ENCODE assay signal across 22 cellular contexts in genomic region chr19:53894736-53895135, GRCh38. TPM values are rescaled to one million over a fixed set of nuclear protein-coding genes. Genes with fewer than 3 reads are reported as not detected.
A peak's percentile ranks its signal among the peaks of the same experiment; 100 is the strongest.
DNase-seq lines count a peak whose midpoint lies in the region; ATAC-seq, FAIRE-seq and TF ChIP-seq lines count a peak whose summit lies in the region.
"Had no signal": no experiment of that assay in that cellular context is flagged by ENCODE, and none has a peak within 500 bp of the region (broad histone marks: within the 10 kb centered on the region; RNA-seq: fewer than 3 reads in every experiment).

No MANE protein-coding gene starts in this region.

- TF ChIP-seq CTCF in MCF 10A (IDR thresholded peaks at IDR 0.05; ENCODE audit: unreplicated experiment) (no peak), breast epithelium (IDR thresholded peaks at IDR 0.05) (no peak), RWPE2 (IDR thresholded peaks at IDR 0.05; ENCODE audit: poor library complexity, severe bottlenecking) (no peak), glutamatergic neuron (IDR thresholded peaks at IDR 0.05; ENCODE audit: partially characterized antibody, unreplicated experiment) (no peak), kidney (IDR thresholded peaks at IDR 0.05; ENCODE audit: borderline replicate concordance, extremely low read depth, insufficient read depth) (no peak)
- no peak for TF ChIP-seq CTCF in CD8-positive, alpha-beta T cell (IDR thresholded peaks at IDR 0.05)

- H3K36me3 Mint-ChIP-seq in MCF 10A (ENCODE audit: insufficient read depth, unreplicated experiment), result peaks cover 10% of the 10 kb centered on the region
- peaks cover 7% of the 10 kb centered on the region for H3K36me3 Mint-ChIP-seq in glutamatergic neuron (ENCODE audit: unreplicated experiment)
- H3K36me3 Mint-ChIP-seq in CD8-positive, alpha-beta T cell, result no peaks in the 10 kb centered on the region

- H3K27ac Mint-ChIP-seq in MCF 10A (ENCODE audit: low read depth, unreplicated experiment) (no peak overlapping the region), glutamatergic neuron (ENCODE audit: unreplicated experiment) (peak overlapping the region; percentile 31)
- no peak overlapping the region for H3K27ac Mint-ChIP-seq in CD8-positive, alpha-beta T cell

- POLR2A ChIA-PET in MCF 10A (lab: Yijun Ruan, JAX), result interaction anchor here (0.8 kb wide), 1 partner anchor 264 kb away, joined by 3 read pairs; no protein-coding TSS in a partner anchor
- POLR2A ChIA-PET in CD8-positive, alpha-beta T cell (lab: Charles Lee), result no interaction called here

- no peak overlapping the region for H3K9ac ChIP-seq in kidney (ENCODE audit: low read length in 2 of 2)
- H3K9ac ChIP-seq: GM23248 had no signal

- H3K27me3 Mint-ChIP-seq in MCF 10A (ENCODE audit: insufficient read depth, unreplicated experiment) (peaks cover 44% of the 10 kb centered on the region), glutamatergic neuron (ENCODE audit: unreplicated experiment) (peaks cover 2% of the 10 kb centered on the region)
- peaks cover 48% of the 10 kb centered on the region for H3K27me3 Mint-ChIP-seq in CD8-positive, alpha-beta T cell (ENCODE audit: low read depth)

- H3K27ac ChIP-seq in breast epithelium, result no peak overlapping the region
- H3K27ac ChIP-seq in RWPE2 (ENCODE audit: poor library complexity, severe bottlenecking), result no peak overlapping the region
- H3K27ac ChIP-seq in CD8-positive, alpha-beta T cell (ENCODE audit: low read depth, low read length), result no peak overlapping the region
- H3K27ac ChIP-seq in kidney (ENCODE audit: low read depth in 2 of 2, low read length in 2 of 2), result no peak overlapping the region
- H3K27ac ChIP-seq: 22Rv1, GM23248 had no signal

- no peak for FAIRE-seq in kidney (lab: Jason Lieb, UNC)
- FAIRE-seq: GM19239 had no signal

- no peaks in the 10 kb centered on the region for H3K9me3 Mint-ChIP-seq in MCF 10A (ENCODE audit: unreplicated experiment)
- peaks cover 3% of the 10 kb centered on the region for H3K9me3 Mint-ChIP-seq in glutamatergic neuron (ENCODE audit: unreplicated experiment)
- no peaks in the 10 kb centered on the region for H3K9me3 Mint-ChIP-seq in CD8-positive, alpha-beta T cell
- H3K9me3 Mint-ChIP-seq: H9 had no signal

- no TSS peak for BruUV-seq in MCF 10A (replicated peaks; lab: Mats Ljungman, UMichigan)

- intact Hi-C loops in MCF 10A (cut with micrococcal nuclease), result no loop called here
- intact Hi-C loops in breast epithelium (cut with DNase I; ENCODE audit: low total_unique reads), result no loop called here
- intact Hi-C loops in CD8-positive, alpha-beta T cell (cut with DNase I, micrococcal nuclease), result no loop called here
- intact Hi-C loops in kidney (cut with DNase I), result no loop called here

- ATAC-seq in RWPE2 (ENCODE audit: low read depth) (peak; percentile 57), HG02973 (IDR thresholded peaks at IDR 0.05; ENCODE audit: unreplicated experiment) (no peak)
- no peak for ATAC-seq in CD8-positive, alpha-beta T cell

- no peaks in the 10 kb centered on the region for H3K36me3 ChIP-seq in breast epithelium
- no peaks in the 10 kb centered on the region for H3K36me3 ChIP-seq in RWPE2 (ENCODE audit: low read depth)
- no peaks in the 10 kb centered on the region for H3K36me3 ChIP-seq in CD8-positive, alpha-beta T cell (ENCODE audit: insufficient read depth, low read length)
- no peaks in the 10 kb centered on the region for H3K36me3 ChIP-seq in kidney (ENCODE audit: control insufficient read depth in 1 of 2, insufficient read depth in 2 of 2, low read length in 2 of 2)

- TF ChIP-seq POLR2A in breast epithelium (IDR thresholded peaks at IDR 0.05), result no peak

- CTCF ChIA-PET in MCF 10A (lab: Yijun Ruan, JAX), result no interaction called here
- CTCF ChIA-PET in CD8-positive, alpha-beta T cell (lab: Charles Lee), result no interaction called here

- H3K9me3 ChIP-seq in breast epithelium (no peaks in the 10 kb centered on the region), RWPE2 (ENCODE audit: severe bottlenecking) (no peaks in the 10 kb centered on the region), kidney (ENCODE audit: control insufficient read depth in 1 of 2, low read length in 2 of 2) (no peaks in the 10 kb centered on the region)
- H3K9me3 ChIP-seq in CD8-positive, alpha-beta T cell (ENCODE audit: low read length), result no peaks in the 10 kb centered on the region

- H3K4me3 ChIP-seq in breast epithelium, result no peak overlapping the region
- no peak overlapping the region for H3K4me3 ChIP-seq in RWPE2 (ENCODE audit: severe bottlenecking)
- no peak overlapping the region for H3K4me3 ChIP-seq in CD8-positive, alpha-beta T cell (ENCODE audit: low read depth, low read length)
- H3K4me3 ChIP-seq in kidney (ENCODE audit: low read length in 2 of 2), result no peak overlapping the region
- H3K4me3 ChIP-seq: GM23248 had no signal

- H3K4me1 ChIP-seq in breast epithelium (no peaks in the 10 kb centered on the region), RWPE2 (ENCODE audit: insufficient read depth, poor library complexity, severe bottlenecking) (peaks cover 3% of the 10 kb centered on the region), kidney (ENCODE audit: control insufficient read depth in 1 of 2, insufficient read depth in 1 of 2, low read depth in 1 of 2, low read length in 2 of 2) (no peaks in the 10 kb centered on the region)
- peaks cover 5% of the 10 kb centered on the region for H3K4me1 ChIP-seq in CD8-positive, alpha-beta T cell (ENCODE audit: insufficient read depth, low read length)

- H3K27me3 ChIP-seq in breast epithelium (peaks cover 3 to 67% of the 10 kb centered on the region in 2 donors), RWPE2 (ENCODE audit: insufficient read depth, poor library complexity, severe bottlenecking) (no peaks in the 10 kb centered on the region)
- H3K27me3 ChIP-seq in CD8-positive, alpha-beta T cell (ENCODE audit: insufficient read depth, low read length), result peaks cover 3% of the 10 kb centered on the region

- H3K4me1 Mint-ChIP-seq in MCF 10A (ENCODE audit: insufficient read depth, unreplicated experiment), result no peaks in the 10 kb centered on the region
- peaks cover 10% of the 10 kb centered on the region for H3K4me1 Mint-ChIP-seq in glutamatergic neuron (ENCODE audit: low read depth, unreplicated experiment)
- H3K4me1 Mint-ChIP-seq in CD8-positive, alpha-beta T cell (ENCODE audit: low read depth), result peaks cover 10% of the 10 kb centered on the region

- peak; percentile 31 for DNase-seq in MCF 10A (ENCODE audit: unreplicated experiment)
- no peak for DNase-seq in breast epithelium (ENCODE audit: low spot score in 2 of 2)
- DNase-seq in RWPE2 (ENCODE audit: low spot score), result no peak
- no peak for DNase-seq in glutamatergic neuron
- DNase-seq in CD8-positive, alpha-beta T cell, result no peak
- no peak for DNase-seq in kidney
- DNase-seq: GM23248, H9, MV-4-11, NCI-H1105, NCI-H1436 treated with DMSO at 0.1 percent for 48 hours, NCI-H187 treated with DMSO at 0.1 percent for 48 hours, NCI-H2171 treated with DMSO at 0.1 percent for 48 hours, NCI-H446, NCI-H524 treated with DMSO at 0.1 percent for 48 hours, NCI-H774, SHP77 treated with DMSO at 0.1 percent for 48 hours had no signal

- H3K4me3 Mint-ChIP-seq in MCF 10A (ENCODE audit: unreplicated experiment) (no peak overlapping the region), glutamatergic neuron (ENCODE audit: unreplicated experiment) (peak overlapping the region; percentile 18)
- H3K4me3 Mint-ChIP-seq in CD8-positive, alpha-beta T cell, result no peak overlapping the region
- H3K4me3 Mint-ChIP-seq: H9 had no signal

RNA-seq across cellular contexts. Expression of gene PRKCG, which starts 12.7 kb away (rescaled TPM):
- not detected in 2 replicates for total RNA-seq in MCF 10A (2022)
- not detected for total RNA-seq in breast epithelium
- total RNA-seq in glutamatergic neuron (ENCODE audit: unreplicated experiment), result 33.1 TPM
- 1 to 10 TPM in 1 of 2 experiments, under 1 TPM in 1; 0.28 to 1.1 TPM for total RNA-seq in CD8-positive, alpha-beta T cell
- total RNA-seq in kidney, result not detected
- not detected for polyA plus RNA-seq in kidney (ENCODE audit: insufficient read depth, low read depth, low replicate concordance)
- total RNA-seq: GM23248, RPMI7951 had no signal
- polyA plus RNA-seq: BJ, GM23248 had no signal

RNA-seq across cellular contexts. Expression of gene CACNG7, which starts 14.3 kb away (rescaled TPM):
- total RNA-seq in MCF 10A (2022), result not detected in 2 replicates
- not detected for total RNA-seq in breast epithelium
- total RNA-seq in glutamatergic neuron (ENCODE audit: unreplicated experiment), result 60.4 TPM
- not detected for total RNA-seq in CD8-positive, alpha-beta T cell
- not detected for total RNA-seq in kidney
- not detected for polyA plus RNA-seq in kidney (ENCODE audit: insufficient read depth, low read depth, low replicate concordance)
- total RNA-seq: GM23248, RPMI7951 had no signal
- polyA plus RNA-seq: GM23248 had no signal

RNA-seq across cellular contexts. Expression of gene MYADM, which starts 27.1 kb away (rescaled TPM):
- total RNA-seq in MCF 10A (2022) (39.0 and 43.3 TPM in 2 replicates), breast epithelium (10 to 100 TPM; 30.2 to 54.6 (median 41.9) TPM), glutamatergic neuron (ENCODE audit: unreplicated experiment) (61.5 TPM), kidney (90.3 TPM)
- total RNA-seq in CD8-positive, alpha-beta T cell, result 100 to 1,000 TPM; 241 to 251 TPM
- polyA plus RNA-seq in kidney (ENCODE audit: insufficient read depth, low read depth, low replicate concordance), result 13.1 TPM

Comparison
In these comparisons a context has a peak if more than half of its experiments do, and no peak if none do; other contexts are left out.
1. RNA of gene PRKCG, which starts 12.7 kb away (total RNA-seq): 33.1 TPM in glutamatergic neuron (single experiment); 0.28 to 1.1 TPM in CD8-positive, alpha-beta T cell, not detected in MCF 10A, not detected in kidney (single experiment) and not detected in breast epithelium; every median in the first group is over 10 times any median in the second.
2. RNA of gene CACNG7, which starts 14.3 kb away (total RNA-seq): 60.4 TPM in glutamatergic neuron (single experiment); not detected in MCF 10A, not detected in breast epithelium, not detected in CD8-positive, alpha-beta T cell and not detected in kidney (single experiment); every median in the first group is over 10 times any median in the second.